Comparison of ENCODE assay signal across 8 cellular contexts in genomic region chr10:14954001-14954770, GRCh38. TPM values are rescaled to one million over a fixed set of nuclear protein-coding genes. Genes with fewer than 3 reads are reported as not detected.
DNase-seq lines count a peak whose midpoint lies in the region; ATAC-seq and TF ChIP-seq lines count a peak whose summit lies in the region.

TSS of gene DCLRE1C (minus strand) at chr10:14954096. CDS start at chr10:14954010, 86 bp downstream.

- H3K27me3 Mint-ChIP-seq in CD4-positive, alpha-beta T cell: no peaks in the 10 kb centered on the region

- TF ChIP-seq CTCF in CD4-positive, alpha-beta T cell (IDR thresholded peaks at IDR 0.05): no peak
- TF ChIP-seq CTCF in liver (IDR thresholded peaks at IDR 0.05; ENCODE audit: low read depth, low read length, missing input control): no peak

- no peaks in the 10 kb centered on the region for H3K36me3 ChIP-seq in liver (ENCODE audit: control insufficient read depth in 4 of 4, insufficient read depth in 3 of 4, low read depth in 1 of 4, low read length in 3 of 4)

- H3K27ac ChIP-seq in CD4-positive, alpha-beta T cell (ENCODE audit: low read depth, low read length): peak within 1 kb of the TSS; percentile 91
- H3K27ac ChIP-seq in liver (ENCODE audit: low read depth in 1 of 2, low read length in 2 of 2): peak within 1 kb of the TSS; percentile 65 to 68

- H3K9me3 Mint-ChIP-seq in CD4-positive, alpha-beta T cell: no peaks in the 10 kb centered on the region

- peaks cover 9% of the 10 kb centered on the region for H3K36me3 Mint-ChIP-seq in CD4-positive, alpha-beta T cell (ENCODE audit: low read depth)

- no peaks in the 10 kb centered on the region for H3K9me3 ChIP-seq in CD4-positive, alpha-beta T cell (ENCODE audit: control insufficient read depth, low read length)
- H3K9me3 ChIP-seq in liver (ENCODE audit: control insufficient read depth in 4 of 4, low read length in 3 of 4): no peaks in the 10 kb centered on the region

- peak; percentile 71 to 85 (median 78) for DNase-seq in CD4-positive, alpha-beta T cell
- DNase-seq in NCI-H82 (lab: John Stamatoyannopoulos, UW) (peak; percentile 91), dermis blood vessel endothelial cell (peak; percentile 91)
- DNase-seq in activated CD4-positive, alpha-beta T cell treated with anti-CD3 and anti-CD28 coated beads, Interleukin-2, amount 50 U/mL, for 48 hours: peak; percentile 87 to 90
- DNase-seq in stimulated activated CD4-positive, alpha-beta T cell treated with anti-CD3 and anti-CD28 coated beads, Interleukin-4, amount 100 ng/mL, for 1 hour: peak; percentile 82

- H3K4me3 Mint-ChIP-seq in CD4-positive, alpha-beta T cell: peak within 1 kb of the TSS; percentile 91

- POLR2A ChIA-PET in CD4-positive, alpha-beta T cell (lab: Charles Lee): interaction anchor here (0.8 to 2.4 kb wide), 10 partner anchors 8 to 769 kb away, joined by 3 to 16 read pairs (median 6); partner anchors contain the start of genes CDNF, HSPA14, MSANTD7 and SUV39H2

- ATAC-seq in CD4-positive, alpha-beta T cell (ENCODE audit: poor library complexity): peak; percentile 86
- peak; percentile 79 for ATAC-seq in GM19452 (IDR thresholded peaks at IDR 0.05; ENCODE audit: unreplicated experiment)
- ATAC-seq in HG03575 (IDR thresholded peaks at IDR 0.05; ENCODE audit: extremely low read depth, insufficient number of reproducible peaks, low FRiP score, unreplicated experiment): peak; percentile 44

- intact Hi-C loops in CD4-positive, alpha-beta T cell (cut with DNase I, micrococcal nuclease): loop anchor here in 1 of 2 experiments (2.0 to 5.0 kb wide), 3 partner anchors 49 to 117 kb away; partner anchors contain the start of genes CDNF, HSPA14, MSANTD7 and SUV39H2

- peak within 1 kb of the TSS in 1 of 2 donors; percentile 29 for H3K9ac ChIP-seq in liver (ENCODE audit: low read depth in 1 of 2, low read length in 2 of 2)

- no peaks in the 10 kb centered on the region for H3K27me3 ChIP-seq in CD4-positive, alpha-beta T cell (ENCODE audit: control insufficient read depth, insufficient read depth, low read length)
- no peaks in the 10 kb centered on the region for H3K27me3 ChIP-seq in liver (ENCODE audit: control insufficient read depth in 4 of 4, insufficient read depth in 4 of 4, low read length in 3 of 4)

- H3K4me1 Mint-ChIP-seq in CD4-positive, alpha-beta T cell (ENCODE audit: low read depth): peaks cover 66% of the 10 kb centered on the region

- peaks cover 2 to 20% (median 4%) of the 10 kb centered on the region in 4 donors for H3K4me1 ChIP-seq in liver (ENCODE audit: control insufficient read depth in 4 of 4, insufficient read depth in 4 of 4, low read length in 3 of 4)

- 2% methylated on average over 45 of the region's 45 CpGs for WGBS in liver

- TF ChIP-seq RAD21 in liver (IDR thresholded peaks at IDR 0.05): peak in 1 of 2 donors; percentile 23

- H3K27ac Mint-ChIP-seq in CD4-positive, alpha-beta T cell: peak within 1 kb of the TSS; percentile 90

- H3K4me3 ChIP-seq in liver (ENCODE audit: low read depth in 1 of 3, low read length in 3 of 3): peak within 1 kb of the TSS; percentile 40 to 91 (median 76)

- CTCF ChIA-PET in CD4-positive, alpha-beta T cell (lab: Charles Lee): interaction anchor here (1.6 kb wide), 1 partner anchor 71 kb away, joined by 5 read pairs; no protein-coding TSS in a partner anchor

TF ChIP-seq in liver, 16 proteins besides CTCF, POLR2A, EP300 and RAD21:
- TF ChIP-seq FOXA1 (IDR thresholded peaks at IDR 0.05): no peak
- no peak for TF ChIP-seq TAF1 (conservative IDR thresholded peaks at IDR 0.05)
- TF ChIP-seq, protein P1, sequence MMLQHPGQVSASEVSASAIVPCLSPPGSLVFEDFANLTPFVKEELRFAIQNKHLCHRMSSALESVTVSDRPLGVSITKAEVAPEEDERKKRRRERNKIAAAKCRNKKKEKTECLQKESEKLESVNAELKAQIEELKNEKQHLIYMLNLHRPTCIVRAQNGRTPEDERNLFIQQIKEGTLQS (IDR thresholded peaks at IDR 0.05): no peak
- no peak for TF ChIP-seq FOXA2 (IDR thresholded peaks at IDR 0.05)
- TF ChIP-seq MAX (IDR thresholded peaks at IDR 0.05): peak; percentile 99
- TF ChIP-seq GABPA (IDR thresholded peaks at IDR 0.05 in 1 of 2, conservative IDR thresholded peaks at IDR 0.05 in 1 of 2): peak; percentile 61 to 87
- TF ChIP-seq JUND (IDR thresholded peaks at IDR 0.05): no peak
- peak; percentile 73 to 83 for TF ChIP-seq HNF4A (conservative IDR thresholded peaks at IDR 0.05)
- no peak for TF ChIP-seq ZBTB33 (IDR thresholded peaks at IDR 0.05)
- TF ChIP-seq EGR1 (IDR thresholded peaks at IDR 0.05; ENCODE audit: low read depth in 2 of 2): peak in 1 of 2 donors; percentile 52
- TF ChIP-seq YY1 (IDR thresholded peaks at IDR 0.05): no peak
- TF ChIP-seq, protein P2, sequence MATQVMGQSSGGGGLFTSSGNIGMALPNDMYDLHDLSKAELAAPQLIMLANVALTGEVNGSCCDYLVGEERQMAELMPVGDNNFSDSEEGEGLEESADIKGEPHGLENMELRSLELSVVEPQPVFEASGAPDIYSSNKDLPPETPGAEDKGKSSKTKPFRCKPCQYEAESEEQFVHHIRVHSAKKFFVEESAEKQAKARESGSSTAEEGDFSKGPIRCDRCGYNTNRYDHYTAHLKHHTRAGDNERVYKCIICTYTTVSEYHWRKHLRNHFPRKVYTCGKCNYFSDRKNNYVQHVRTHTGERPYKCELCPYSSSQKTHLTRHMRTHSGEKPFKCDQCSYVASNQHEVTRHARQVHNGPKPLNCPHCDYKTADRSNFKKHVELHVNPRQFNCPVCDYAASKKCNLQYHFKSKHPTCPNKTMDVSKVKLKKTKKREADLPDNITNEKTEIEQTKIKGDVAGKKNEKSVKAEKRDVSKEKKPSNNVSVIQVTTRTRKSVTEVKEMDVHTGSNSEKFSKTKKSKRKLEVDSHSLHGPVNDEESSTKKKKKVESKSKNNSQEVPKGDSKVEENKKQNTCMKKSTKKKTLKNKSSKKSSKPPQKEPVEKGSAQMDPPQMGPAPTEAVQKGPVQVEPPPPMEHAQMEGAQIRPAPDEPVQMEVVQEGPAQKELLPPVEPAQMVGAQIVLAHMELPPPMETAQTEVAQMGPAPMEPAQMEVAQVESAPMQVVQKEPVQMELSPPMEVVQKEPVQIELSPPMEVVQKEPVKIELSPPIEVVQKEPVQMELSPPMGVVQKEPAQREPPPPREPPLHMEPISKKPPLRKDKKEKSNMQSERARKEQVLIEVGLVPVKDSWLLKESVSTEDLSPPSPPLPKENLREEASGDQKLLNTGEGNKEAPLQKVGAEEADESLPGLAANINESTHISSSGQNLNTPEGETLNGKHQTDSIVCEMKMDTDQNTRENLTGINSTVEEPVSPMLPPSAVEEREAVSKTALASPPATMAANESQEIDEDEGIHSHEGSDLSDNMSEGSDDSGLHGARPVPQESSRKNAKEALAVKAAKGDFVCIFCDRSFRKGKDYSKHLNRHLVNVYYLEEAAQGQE (IDR thresholded peaks at IDR 0.05): peak; percentile 22
- peak in 1 of 2 donors; percentile 25 for TF ChIP-seq RXRA (IDR thresholded peaks at IDR 0.05)
- TF ChIP-seq SP1 (IDR thresholded peaks at IDR 0.05): peak; percentile 87
- peak; percentile 49 for TF ChIP-seq HNF4G (IDR thresholded peaks at IDR 0.05)
- peak; percentile 66 for TF ChIP-seq NR2F2 (IDR thresholded peaks at IDR 0.05)

RNA-seq across cellular contexts. Expression of gene DCLRE1C, which starts in this region (rescaled TPM):
- 10 to 100 TPM; 11.0 to 15.4 TPM for total RNA-seq in CD4-positive, alpha-beta T cell
- 8.8 and 11.6 TPM in 2 replicates for total RNA-seq in dermis blood vessel endothelial cell
- 1 to 10 TPM; 2.8 to 9.9 TPM for total RNA-seq in liver
- 1 to 10 TPM in 1 of 2 donors, under 1 TPM in 1; 0.93 to 3.5 TPM for polyA plus RNA-seq in liver

Comparison
In these comparisons a context has a peak if more than half of its experiments do, and no peak if none do; other contexts are left out.
1. Peak in every context shown above with its lines: DNase-seq, ATAC-seq, H3K4me3 ChIP-seq and H3K27ac ChIP-seq.